Comparison of ENCODE assay signal across 6 cellular contexts in genomic region chr1:171858701-171859100, GRCh38. TPM values are rescaled to one million over a fixed set of nuclear protein-coding genes. Genes with fewer than 3 reads are reported as not detected.
"Had no signal": no experiment of that assay in that cellular context is flagged by ENCODE, and none has a peak within 500 bp of the region (broad histone marks: within the 10 kb centered on the region; RNA-seq: fewer than 3 reads in every experiment).

No MANE protein-coding gene starts in this region.

- ATAC-seq: GM23338, HepG2 had no signal

- DNase-seq: H9, HCEC 1CT, KBM-7 had no signal

- H3K4me3 ChIP-seq: GM23338 had no signal

- H2AFZ ChIP-seq: GM23338 had no signal

- H3K27ac ChIP-seq: HL-60 had no signal

- H3K4me2 ChIP-seq: GM23338 had no signal

RNA-seq across cellular contexts. Expression of gene DNM3, which starts 17.4 kb away (rescaled TPM):
- total RNA-seq: HepG2 had no signal
